11 cellular contexts compared by ENCODE assay signal in the genomic region with DNA sequence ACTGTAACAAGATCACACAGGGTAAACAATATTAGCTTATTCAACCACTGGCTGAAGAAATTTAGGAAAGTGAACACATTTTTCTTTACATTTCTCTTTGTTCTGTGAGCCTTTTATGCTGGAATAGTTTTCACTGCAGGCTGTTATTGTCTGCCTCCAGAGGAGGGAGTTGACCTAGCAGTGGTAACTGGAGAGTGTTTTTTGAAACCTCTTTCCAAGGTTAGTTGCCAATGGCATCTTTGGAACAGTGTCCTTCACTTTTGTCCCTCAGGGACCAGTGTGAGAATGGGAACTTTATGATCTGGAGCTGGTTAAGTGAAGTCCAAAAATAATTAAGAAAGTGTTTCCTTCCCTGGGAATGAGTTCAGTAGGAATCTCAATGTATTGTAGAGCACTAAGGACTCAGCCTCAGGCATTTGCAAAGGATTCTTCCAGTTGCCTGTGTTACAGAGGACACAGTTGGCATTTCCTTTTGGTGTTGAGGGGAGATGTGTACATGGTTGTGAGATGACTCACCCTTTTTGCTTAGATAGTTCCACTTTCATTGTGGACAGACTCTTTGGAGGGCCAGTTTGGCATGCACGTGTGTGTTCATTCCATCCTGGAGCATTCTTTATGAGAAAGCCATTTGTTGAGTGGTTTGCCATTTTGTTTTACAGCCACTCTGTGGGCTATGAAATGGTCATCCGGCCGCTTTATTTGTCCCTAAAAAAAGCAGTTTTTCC.
A peak's percentile ranks its signal among the peaks of the same experiment; 100 is the strongest.
DNase-seq lines count a peak whose midpoint lies in the region; ATAC-seq and TF ChIP-seq lines count a peak whose summit lies in the region.
"Had no signal": no experiment of that assay in that cellular context is flagged by ENCODE, and none has a peak within 500 bp of the region (broad histone marks: within the 10 kb centered on the region; RNA-seq: fewer than 3 reads in every experiment).

No MANE protein-coding gene starts in this region.

- TF ChIP-seq CTCF in HFF-Myc (IDR thresholded peaks at IDR 0.05; ENCODE audit: low read depth, low read length, missing control alignments) (no peak), hepatocyte (IDR thresholded peaks at IDR 0.05; ENCODE audit: poor library complexity) (no peak)

- H3K4me3 ChIP-seq in HFF-Myc (replicated peaks; ENCODE audit: low read depth, low read length): no peak overlapping the region
- no peak overlapping the region for H3K4me3 ChIP-seq in hepatocyte

- no peak overlapping the region for H2AFZ ChIP-seq in hepatocyte

- H3K4me2 ChIP-seq in hepatocyte: no peak overlapping the region

- H3K79me2 ChIP-seq in hepatocyte: no peaks in the 10 kb centered on the region

- ATAC-seq in GM19455 (IDR thresholded peaks at IDR 0.05; ENCODE audit: unreplicated experiment): no peak
- no peak for ATAC-seq in GM18511 (IDR thresholded peaks at IDR 0.05; ENCODE audit: unreplicated experiment)
- ATAC-seq: CD8-positive, alpha-beta T cell had no signal

- no peaks in the 10 kb centered on the region for H3K9me3 ChIP-seq in hepatocyte (ENCODE audit: low read depth)

- WGBS in hepatocyte (ENCODE audit: low lambda C conversion rate, missing lambda C conversion rate): 44% methylated on average over 3 of the region's 3 CpGs

- no peaks in the 10 kb centered on the region for H3K4me1 ChIP-seq in hepatocyte (ENCODE audit: insufficient read depth)

- no peaks in the 10 kb centered on the region for H3K36me3 ChIP-seq in hepatocyte (replicated peaks; ENCODE audit: insufficient read depth, low read depth)

- in situ Hi-C loops in ACHN (cut with HindIII; ENCODE audit: low pct_ligation_motif_present, low pct_unique_long_range_greater_than_20kb, low sequenced_read_pairs): no loop called here

- no peaks in the 10 kb centered on the region for H3K9me2 ChIP-seq in hepatocyte (replicated peaks; ENCODE audit: insufficient read depth)

- no peaks in the 10 kb centered on the region for H4K20me1 ChIP-seq in hepatocyte (ENCODE audit: insufficient read depth, poor library complexity, severe bottlenecking)

- H3K27me3 ChIP-seq in hepatocyte: no peaks in the 10 kb centered on the region

- peak; percentile 24 for DNase-seq in ACHN
- DNase-seq in HFF-Myc (ENCODE audit: extremely low read depth, low read depth): peak; percentile 84
- DNase-seq in T1000 (lab: John Stamatoyannopoulos, UW): peak; percentile 9
- DNase-seq in hepatocyte (ENCODE audit: low spot score): peak; percentile 25
- DNase-seq in KG1 (lab: John Stamatoyannopoulos, UW): no peak
- no peak for DNase-seq in NCI-H226
- DNase-seq: CD8-positive, alpha-beta T cell; Karpas-422; stimulated activated CD4-positive, alpha-beta T cell treated with anti-CD3 and anti-CD28 coated beads, Interleukin-1b, Interleukin-23, amount 100 ng/mL, for 48 hours had no signal

- peak overlapping the region; percentile 35 for H3K27ac ChIP-seq in hepatocyte

Comparison
In these comparisons a context has a peak if more than half of its experiments do, and no peak if none do; other contexts are left out.
1. DNase-seq: peak in ACHN (single experiment), HFF-Myc (single experiment), T1000 (single experiment) and hepatocyte (single experiment); none in KG1 (single experiment) and NCI-H226 (single experiment).